15 cellular contexts compared by ENCODE assay signal in genomic region chr9:95980262-95981125, GRCh38.
A peak's percentile ranks its signal among the peaks of the same experiment; 100 is the strongest.
DNase-seq lines count a peak whose midpoint lies in the region; ATAC-seq and TF ChIP-seq lines count a peak whose summit lies in the region.
"Had no signal": no experiment of that assay in that cellular context is flagged by ENCODE, and none has a peak within 500 bp of the region (broad histone marks: within the 10 kb centered on the region; RNA-seq: fewer than 3 reads in every experiment).

No MANE protein-coding gene starts in this region.

- no peak overlapping the region for H2AFZ ChIP-seq in osteoblast (ENCODE audit: low read length)

- peaks cover 16% of the 10 kb centered on the region for H3K4me1 ChIP-seq in osteoblast (ENCODE audit: insufficient read depth, low read length)
- H3K4me1 ChIP-seq: upper lobe of right lung had no signal

- no peaks in the 10 kb centered on the region for H3K9me3 Mint-ChIP-seq in effector memory CD8-positive, alpha-beta T cell

- H3K36me3 ChIP-seq in osteoblast (ENCODE audit: insufficient read depth, low read length), result no peaks in the 10 kb centered on the region

- H3K36me3 Mint-ChIP-seq in effector memory CD8-positive, alpha-beta T cell (ENCODE audit: insufficient read depth), result peaks cover 6% of the 10 kb centered on the region

- no peak overlapping the region for H3K4me3 ChIP-seq in osteoblast (ENCODE audit: insufficient read depth, low read length)
- H3K4me3 ChIP-seq: upper lobe of right lung had no signal

- peaks cover 11 to 24% of the 10 kb centered on the region in 2 donors for H3K4me1 Mint-ChIP-seq in effector memory CD8-positive, alpha-beta T cell (ENCODE audit: low read depth in 2 of 2)

- TF ChIP-seq CTCF in osteoblast (IDR thresholded peaks at IDR 0.05; ENCODE audit: extremely low read depth, low read depth, low read length), result no peak
- TF ChIP-seq CTCF in GM20000 (IDR thresholded peaks at IDR 0.05; ENCODE audit: extremely low read depth, missing control alignments), result no peak

- ATAC-seq in effector memory CD8-positive, alpha-beta T cell (replicated peaks), result no peak
- ATAC-seq: upper lobe of right lung had no signal

- no peak overlapping the region for H3K4me3 Mint-ChIP-seq in effector memory CD8-positive, alpha-beta T cell
- H3K4me3 Mint-ChIP-seq: activated CD4-positive, alpha-beta T cell treated with anti-CD3 and anti-CD28 coated beads, Interleukin-2, amount 10 ng/mL, durations not matched to agents 24 days and 14 days had no signal

- H3K27ac Mint-ChIP-seq in effector memory CD8-positive, alpha-beta T cell, result peak overlapping the region; percentile 3 to 88
- H3K27ac Mint-ChIP-seq: activated CD4-positive, alpha-beta T cell treated with anti-CD3 and anti-CD28 coated beads, Interleukin-2, amount 10 ng/mL, durations not matched to agents 24 days and 14 days had no signal

- no peaks in the 10 kb centered on the region for H3K9me3 ChIP-seq in osteoblast (ENCODE audit: low read depth, low read length)
- H3K9me3 ChIP-seq: upper lobe of right lung had no signal

- no peaks in the 10 kb centered on the region for H3K79me2 ChIP-seq in osteoblast (ENCODE audit: insufficient read depth, low read length)

- no peaks in the 10 kb centered on the region for H3K27me3 ChIP-seq in osteoblast (ENCODE audit: insufficient read depth, low read length)
- H3K27me3 ChIP-seq: upper lobe of right lung had no signal

- H3K27me3 Mint-ChIP-seq in effector memory CD8-positive, alpha-beta T cell, result no peaks in the 10 kb centered on the region
- H3K27me3 Mint-ChIP-seq: activated CD4-positive, alpha-beta T cell treated with anti-CD3 and anti-CD28 coated beads, Interleukin-2, amount 10 ng/mL, durations not matched to agents 24 days and 14 days had no signal

- peak overlapping the region; percentile 41 for H3K27ac ChIP-seq in osteoblast (ENCODE audit: low read depth, low read length)
- H3K27ac ChIP-seq: upper lobe of right lung had no signal

- H3K4me2 ChIP-seq in osteoblast (ENCODE audit: insufficient read depth, low read length), result no peak overlapping the region

- DNase-seq in SIG-M5 treated with dmso at 0.1 percent for 504 hours (lab: John Stamatoyannopoulos, UW; ENCODE audit: unreplicated experiment), result peak; percentile 7
- no peak for DNase-seq in SIG-M5 (lab: John Stamatoyannopoulos, UW)
- DNase-seq in NOMO-1 (lab: John Stamatoyannopoulos, UW; ENCODE audit: unreplicated experiment in 2 of 2), result peak; percentile 78 to 82
- DNase-seq in effector memory CD8-positive, alpha-beta T cell, result no peak
- DNase-seq in osteoblast (ENCODE audit: insufficient read length, low spot score, missing footprints), result no peak
- no peak for DNase-seq in NK-92 treated with Interleukin-12 subunit alpha and Interleukin-12 subunit beta, amount 100 ng/mL, for 24 hours (lab: John Stamatoyannopoulos, UW)
- no peak for DNase-seq in GM20000 (ENCODE audit: low spot score)
- DNase-seq in glomerular visceral epithelial cell (ENCODE audit: extremely low spot score), result no peak
- DNase-seq: activated CD4-positive, alpha-beta T cell treated with anti-CD3 and anti-CD28 coated beads, Interleukin-2, amount 10 ng/mL, durations not matched to agents 24 days and 14 days; activated naive CD4-positive, alpha-beta T cell; foreskin melanocyte; NCI-H1417; NCI-H748 treated with DMSO at 0.1 percent for 48 hours; stimulated activated CD4-positive, alpha-beta T cell treated with anti-CD3 and anti-CD28 coated beads, Interleukin-12 subunit alpha, Interleukin-12 subunit beta, amount 100 ng/mL, for 4 hours; upper lobe of right lung had no signal

- H4K20me1 ChIP-seq in osteoblast (ENCODE audit: insufficient read depth, low read length), result no peaks in the 10 kb centered on the region

Comparison
In these comparisons a context has a peak if more than half of its experiments do, and no peak if none do; other contexts are left out.
1. DNase-seq: peak in SIG-M5 treated with dmso at 0.1 percent for 504 hours (single experiment) and NOMO-1 (2 of 2); none in SIG-M5 (single experiment), effector memory CD8-positive, alpha-beta T cell (0 of 3), osteoblast (single experiment), NK-92 treated with Interleukin-12 subunit alpha and Interleukin-12 subunit beta, amount 100 ng/mL, for 24 hours (single experiment), GM20000 (single experiment) and glomerular visceral epithelial cell (single experiment).